Comparison of ENCODE assay signal across 19 cellular contexts in the genomic region with DNA sequence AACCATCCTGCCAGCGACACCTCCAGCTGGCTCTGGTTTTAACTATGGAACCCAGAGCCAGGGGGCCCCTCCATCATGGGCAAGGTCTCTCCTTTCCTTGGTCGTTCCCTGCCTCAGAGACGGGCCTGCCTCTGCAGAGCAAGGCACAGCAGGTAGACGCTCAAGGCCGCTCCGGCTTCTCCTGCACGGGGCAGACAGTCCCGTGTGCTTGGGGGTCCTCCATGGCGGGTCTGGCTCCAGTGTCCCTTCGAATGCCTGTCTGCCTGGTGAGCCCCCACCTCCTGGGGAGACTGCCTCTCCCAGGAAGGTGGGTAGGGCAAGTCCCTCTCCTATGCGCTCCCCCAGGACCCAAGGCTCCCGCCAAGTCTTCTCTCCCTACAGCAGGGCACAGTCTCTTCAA.
"Had no signal": no experiment of that assay in that cellular context is flagged by ENCODE, and none has a peak within 500 bp of the region (broad histone marks: within the 10 kb centered on the region; RNA-seq: fewer than 3 reads in every experiment).

No MANE protein-coding gene starts in this region.

- H3K4me3 ChIP-seq: colonic mucosa, lung, right atrium auricular region, suprapubic skin, thyroid gland, uterus had no signal

- H3K27me3 ChIP-seq: colonic mucosa, foreskin keratinocyte, neutrophil, right atrium auricular region, suprapubic skin, thyroid gland, uterus had no signal

- H3K4me1 ChIP-seq: colonic mucosa, foreskin keratinocyte, right atrium auricular region, suprapubic skin, uterus had no signal

- ATAC-seq: foreskin keratinocyte; left lobe of liver; stimulated activated naive CD8-positive, alpha-beta T cell treated with anti-CD3 and anti-CD28 coated beads, Interleukin-15, Interleukin-2, amounts not matched to agents 100 U/mL and 50 U/mL, for 24 hours had no signal

- H3K9me3 ChIP-seq: colonic mucosa, neutrophil, right atrium auricular region, suprapubic skin, thyroid gland, uterus had no signal

- DNase-seq: cerebellar nuclear complex; colonic mucosa; dermis blood vessel endothelial cell; foreskin keratinocyte; head of caudate nucleus; hypothalamus; mesenchymal stem cell; midbrain; nephron progenitor cell; small intestine; stimulated activated CD4-positive, alpha-beta T cell treated with anti-CD3 and anti-CD28 coated beads, Interleukin-2, amount 100 ng/mL, for 48 hours; stimulated activated naive CD8-positive, alpha-beta T cell treated with anti-CD3 and anti-CD28 coated beads, Interleukin-15, Interleukin-2, amounts not matched to agents 100 U/mL and 50 U/mL, for 24 hours; thyroid gland; uterus had no signal

- H3K36me3 ChIP-seq: colonic mucosa, thyroid gland, uterus had no signal

- H3K27ac ChIP-seq: colonic mucosa, foreskin keratinocyte, neutrophil, right atrium auricular region, suprapubic skin, uterus had no signal
